Comparison of ENCODE assay signal across 8 cellular contexts in genomic region chr17:63447688-63448005, GRCh38. TPM values are rescaled to one million over a fixed set of nuclear protein-coding genes. Genes with fewer than 3 reads are reported as not detected.
DNase-seq lines count a peak whose midpoint lies in the region; ATAC-seq and TF ChIP-seq lines count a peak whose summit lies in the region.

No MANE protein-coding gene starts in this region.

- H4K20me1 ChIP-seq in BLaER1 treated with 17β-estradiol and CSF1 and Interleukin-3, amounts not matched to agents 10 nM and 100 nM = no peaks in the 10 kb centered on the region

- no peaks in the 10 kb centered on the region for H3K9me3 ChIP-seq in BLaER1 treated with 17β-estradiol and CSF1 and Interleukin-3, amounts not matched to agents 10 nM and 100 nM (replicated peaks in 1 of 11)
- no peaks in the 10 kb centered on the region for H3K9me3 ChIP-seq in HUES48 (ENCODE audit: control insufficient read depth, insufficient read depth, low read length)
- no peaks in the 10 kb centered on the region for H3K9me3 ChIP-seq in mucosa of stomach (ENCODE audit: control insufficient read depth, low read length)

- no peak for TF ChIP-seq CTCF in brain (conservative IDR thresholded peaks at IDR 0.05)

- peak overlapping the region; percentile 88 to 97 (median 92) for H3K27ac ChIP-seq in BLaER1 treated with 17β-estradiol and CSF1 and Interleukin-3, amounts not matched to agents 10 nM and 100 nM
- peak overlapping the region; percentile 69 for H3K27ac ChIP-seq in HUES48 (ENCODE audit: low read depth, low read length)

- ATAC-seq in HG03521 (IDR thresholded peaks at IDR 0.05; ENCODE audit: unreplicated experiment) (no peak), HG02678 (IDR thresholded peaks at IDR 0.05; ENCODE audit: unreplicated experiment) (no peak)

- peaks cover 49 to 69% (median 60%) of the 10 kb centered on the region in 10 experiments for H3K4me1 ChIP-seq in BLaER1 treated with 17β-estradiol and CSF1 and Interleukin-3, amounts not matched to agents 10 nM and 100 nM
- peaks cover 16% of the 10 kb centered on the region for H3K4me1 ChIP-seq in HUES48 (ENCODE audit: control insufficient read depth, insufficient read depth, low read length)
- peaks cover 32% of the 10 kb centered on the region for H3K4me1 ChIP-seq in mucosa of stomach (ENCODE audit: control insufficient read depth, insufficient read depth, low read length)

- H3K4me2 ChIP-seq in BLaER1 treated with 17β-estradiol and CSF1 and Interleukin-3, amounts not matched to agents 10 nM and 100 nM = peak overlapping the region; percentile 93 to 100 (median 98)

- peak overlapping the region in 4 of 10 experiments; percentile 65 to 75 (median 72); a peak in 3 of 20 replicates for H3K4me3 ChIP-seq in BLaER1 treated with 17β-estradiol and CSF1 and Interleukin-3, amounts not matched to agents 10 nM and 100 nM
- H3K4me3 ChIP-seq in HUES48 (ENCODE audit: low read depth, low read length) (no peak overlapping the region), mucosa of stomach (ENCODE audit: low read length) (no peak overlapping the region)

- H3K36me3 Mint-ChIP-seq in brain = no peaks in the 10 kb centered on the region

- peak overlapping the region in 2 of 5 experiments; percentile 16 to 67 for H3K4me3 Mint-ChIP-seq in brain

- peak overlapping the region; percentile 79 to 92 (median 86) for H3K9ac ChIP-seq in BLaER1 treated with 17β-estradiol and CSF1 and Interleukin-3, amounts not matched to agents 10 nM and 100 nM
- H3K9ac ChIP-seq in HUES48 (ENCODE audit: low read depth, low read length) (peak overlapping the region; percentile 73; the same call in 1 of the 2 replicates), mucosa of stomach (ENCODE audit: low read length) (peak overlapping the region; percentile 89)

- peaks cover 0 to 48% (median 24%) of the 10 kb centered on the region in 11 experiments; a peak in 18 of 22 replicates for H3K27me3 ChIP-seq in BLaER1 treated with 17β-estradiol and CSF1 and Interleukin-3, amounts not matched to agents 10 nM and 100 nM
- peaks cover 8% of the 10 kb centered on the region for H3K27me3 ChIP-seq in HUES48 (ENCODE audit: control insufficient read depth, insufficient read depth, low read length)
- H3K27me3 ChIP-seq in mucosa of stomach (ENCODE audit: control insufficient read depth, insufficient read depth, low read length) = no peaks in the 10 kb centered on the region

- H3K4me1 Mint-ChIP-seq in brain = peaks cover 31% of the 10 kb centered on the region

- no peaks in the 10 kb centered on the region for H3K9me3 Mint-ChIP-seq in brain

- H3K27me3 Mint-ChIP-seq in brain = peaks cover 14% of the 10 kb centered on the region

- no peaks in the 10 kb centered on the region for H3K36me3 ChIP-seq in BLaER1 treated with 17β-estradiol and CSF1 and Interleukin-3, amounts not matched to agents 10 nM and 100 nM
- H3K36me3 ChIP-seq in HUES48 (ENCODE audit: control insufficient read depth, insufficient read depth, low read length) (no peaks in the 10 kb centered on the region), mucosa of stomach (ENCODE audit: control insufficient read depth, insufficient read depth, low read length) (no peaks in the 10 kb centered on the region)

- H3K27ac Mint-ChIP-seq in brain = peak overlapping the region in 3 of 5 experiments; percentile 43 to 67 (median 49)

- DNase-seq in NCI-H748 (lab: John Stamatoyannopoulos, UW; ENCODE audit: unreplicated experiment) = no peak
- no peak for DNase-seq in NCI-H1930 (lab: John Stamatoyannopoulos, UW)

RNA-seq across cellular contexts. Expression of gene CYB561, which starts 1.5 kb away (rescaled TPM):
- 46.1 TPM for polyA plus RNA-seq in brain (ENCODE audit: insufficient read depth, low read depth, low replicate concordance)

RNA-seq across cellular contexts. Expression of gene ACE, which starts 29.2 kb away (rescaled TPM):
- 16.6 TPM for polyA plus RNA-seq in brain (ENCODE audit: insufficient read depth, low read depth, low replicate concordance)
